17 cellular contexts compared by ENCODE assay signal in the genomic region with DNA sequence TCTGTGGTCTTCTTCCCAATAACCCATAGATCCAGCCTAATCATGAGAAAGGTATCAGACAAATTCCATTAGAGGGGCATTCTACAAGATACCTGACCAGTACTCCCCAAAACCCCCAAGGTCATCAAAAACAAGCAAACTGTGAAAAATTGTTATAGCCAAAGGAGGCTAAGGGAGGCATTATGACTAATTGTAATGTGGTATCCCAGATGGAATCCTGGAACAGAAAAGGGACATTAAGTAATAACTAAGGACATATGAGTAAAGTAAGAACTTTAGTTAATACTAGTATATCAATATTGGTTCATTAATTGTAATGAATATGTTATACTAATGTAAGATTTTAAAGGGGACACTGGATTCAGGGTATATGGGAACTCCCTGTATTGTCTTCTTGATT. TPM values are rescaled to one million over a fixed set of nuclear protein-coding genes. Genes with fewer than 3 reads are reported as not detected.
DNase-seq lines count a peak whose midpoint lies in the region; ATAC-seq, FAIRE-seq and TF ChIP-seq lines count a peak whose summit lies in the region.
"Had no signal": no experiment of that assay in that cellular context is flagged by ENCODE, and none has a peak within 500 bp of the region (broad histone marks: within the 10 kb centered on the region; RNA-seq: fewer than 3 reads in every experiment).

No MANE protein-coding gene starts in this region.

- H3K27ac ChIP-seq in PC-3 (ENCODE audit: low read length) = peak overlapping the region; percentile 73
- H3K27ac ChIP-seq in mammary epithelial cell (ENCODE audit: insufficient read depth, low read depth, low read length) = no peak overlapping the region
- no peak overlapping the region for H3K27ac ChIP-seq in keratinocyte (ENCODE audit: control insufficient read depth, insufficient read depth, low read length)
- peak overlapping the region; percentile 84 for H3K27ac ChIP-seq in suprapubic skin
- H3K27ac ChIP-seq: C4-2B had no signal

- CTCF ChIA-PET in PC-3 (lab: Charles Lee) (no interaction called here), mammary epithelial cell (lab: Charles Lee; ENCODE audit: low non-redundant PET) (no interaction called here)

- DNase-seq in PC-3 (no peak), mammary epithelial cell (no peak), keratinocyte (ENCODE audit: low read depth, low spot score) (no peak), suprapubic skin (ENCODE audit: low spot score in 2 of 2) (no peak), left ventricle myocardium superior (no peak), RCC 7860 (ENCODE audit: low spot score) (no peak), midbrain (lab: John Stamatoyannopoulos, UW) (no peak)
- DNase-seq: AML-193; CD4-positive, alpha-beta T cell; DMS79 treated with DMSO at 0.1 percent for 48 hours; GF-D8; GOT3; H9 had no signal

- H4K20me1 ChIP-seq in PC-3 (ENCODE audit: low read length) (no peaks in the 10 kb centered on the region), mammary epithelial cell (ENCODE audit: insufficient read depth, low read length) (no peaks in the 10 kb centered on the region), keratinocyte (ENCODE audit: control insufficient read depth, extremely low read depth, insufficient read depth, low read length) (no peaks in the 10 kb centered on the region)

- H3K9ac ChIP-seq in PC-3 (ENCODE audit: low read length) (peak overlapping the region; percentile 19; the same call in 1 of the 2 replicates), mammary epithelial cell (ENCODE audit: insufficient read depth, low read length) (no peak overlapping the region), keratinocyte (ENCODE audit: control insufficient read depth, extremely low read depth, insufficient read depth, low read length) (no peak overlapping the region)

- FAIRE-seq in keratinocyte (lab: Jason Lieb, UNC) = no peak
- no peak for FAIRE-seq in RCC 7860 (lab: Jason Lieb, UNC)
- FAIRE-seq: A204.1, GM12878 had no signal

- no peak overlapping the region for H2AFZ ChIP-seq in PC-3 (ENCODE audit: low read length)
- no peak overlapping the region for H2AFZ ChIP-seq in mammary epithelial cell (ENCODE audit: low read depth, low read length)
- no peak overlapping the region for H2AFZ ChIP-seq in keratinocyte (ENCODE audit: control insufficient read depth, low read length)

- H3K4me1 ChIP-seq in PC-3 (ENCODE audit: insufficient read depth, low read length) = peaks cover 46% of the 10 kb centered on the region
- peaks cover 25% of the 10 kb centered on the region for H3K4me1 ChIP-seq in mammary epithelial cell (ENCODE audit: insufficient read depth, low read length)
- peaks cover 24% of the 10 kb centered on the region for H3K4me1 ChIP-seq in keratinocyte (ENCODE audit: control insufficient read depth, extremely low read depth, insufficient read depth, low read length)
- H3K4me1 ChIP-seq in suprapubic skin = peaks cover 47% of the 10 kb centered on the region

- intact Hi-C loops in PC-3 (cut with micrococcal nuclease) = loop anchor here (1.0 to 5.0 kb wide), 5 partner anchors 20 to 79 kb away; partner anchors contain the start of gene SPTSSB
- intact Hi-C loops in mammary epithelial cell (cut with micrococcal nuclease) = loop anchor here (2.0 to 5.0 kb wide), 2 partner anchors 20 to 56 kb away; partner anchors contain the start of gene SPTSSB
- intact Hi-C loops in left ventricle myocardium superior (cut with micrococcal nuclease) = no loop called here

- BruUV-seq in PC-3 (replicated peaks; lab: Mats Ljungman, UMichigan) (TSS peak; percentile 23), mammary epithelial cell (replicated peaks; lab: Mats Ljungman, UMichigan) (no TSS peak)

- H3K9me3 ChIP-seq in PC-3 (ENCODE audit: low read length) = no peaks in the 10 kb centered on the region
- no peaks in the 10 kb centered on the region for H3K9me3 ChIP-seq in mammary epithelial cell (replicated peaks; ENCODE audit: insufficient read depth, low read length)
- H3K9me3 ChIP-seq in keratinocyte (ENCODE audit: control insufficient read depth, low read depth, low read length) = no peaks in the 10 kb centered on the region
- H3K9me3 ChIP-seq in suprapubic skin = no peaks in the 10 kb centered on the region

- peak overlapping the region; percentile 48 for H3K4me2 ChIP-seq in PC-3 (ENCODE audit: low read length)
- peak overlapping the region; percentile 9 for H3K4me2 ChIP-seq in mammary epithelial cell (ENCODE audit: insufficient read depth, low read depth, low read length)
- peak overlapping the region; percentile 26 for H3K4me2 ChIP-seq in keratinocyte (ENCODE audit: control insufficient read depth, extremely low read depth, insufficient read depth, low read depth, low read length)

- ATAC-seq in PC-3 (no peak), left ventricle myocardium superior (no peak)
- ATAC-seq: GM12878 had no signal

- H3K4me3 ChIP-seq in PC-3 (ENCODE audit: low read length) (no peak overlapping the region), mammary epithelial cell (replicated peaks in 1 of 3; ENCODE audit: insufficient read depth in 1 of 3, low read depth in 2 of 3, low read length in 3 of 3) (no peak overlapping the region), keratinocyte (ENCODE audit: control insufficient read depth in 2 of 3, extremely low read depth in 1 of 3, insufficient read depth in 2 of 3, low read depth in 1 of 3, low read length in 3 of 3) (no peak overlapping the region), suprapubic skin (no peak overlapping the region)
- H3K4me3 ChIP-seq: GM12878 had no signal

- H3F3A ChIP-seq in PC-3 (ENCODE audit: low read length, unreplicated experiment) = peaks cover 15% of the 10 kb centered on the region

- TF ChIP-seq EP300 in suprapubic skin (IDR thresholded peaks at IDR 0.05) = no peak

- no peak for TF ChIP-seq POLR2A in suprapubic skin (IDR thresholded peaks at IDR 0.05)

- peaks cover 38% of the 10 kb centered on the region for H3K36me3 ChIP-seq in PC-3 (ENCODE audit: low read depth, low read length)
- H3K36me3 ChIP-seq in mammary epithelial cell (ENCODE audit: insufficient read depth, low read length) = no peaks in the 10 kb centered on the region
- no peaks in the 10 kb centered on the region for H3K36me3 ChIP-seq in keratinocyte (ENCODE audit: control insufficient read depth in 2 of 2, extremely low read depth in 1 of 2, insufficient read depth in 2 of 2, low read length in 2 of 2)
- no peaks in the 10 kb centered on the region for H3K36me3 ChIP-seq in suprapubic skin

- H3K9me1 ChIP-seq in keratinocyte (ENCODE audit: control insufficient read depth, extremely low read depth, insufficient read depth, low read length) = no peaks in the 10 kb centered on the region

- no peaks in the 10 kb centered on the region for H3K9me2 ChIP-seq in PC-3 (replicated peaks; ENCODE audit: low read length)

- POLR2A ChIA-PET in PC-3 (lab: Charles Lee; ENCODE audit: unreplicated experiment) = no interaction called here

- H3K27me3 ChIP-seq in PC-3 (ENCODE audit: low read length) = no peaks in the 10 kb centered on the region
- H3K27me3 ChIP-seq in mammary epithelial cell (ENCODE audit: insufficient read depth, low read length) = no peaks in the 10 kb centered on the region
- H3K27me3 ChIP-seq in keratinocyte (ENCODE audit: control insufficient read depth, extremely low read depth, insufficient read depth, low read length) = no peaks in the 10 kb centered on the region
- no peaks in the 10 kb centered on the region for H3K27me3 ChIP-seq in suprapubic skin

- H3K79me2 ChIP-seq in PC-3 (ENCODE audit: low read length) (peaks cover 27% of the 10 kb centered on the region), mammary epithelial cell (ENCODE audit: insufficient read depth, low read length) (no peaks in the 10 kb centered on the region), keratinocyte (ENCODE audit: control insufficient read depth, insufficient read depth, low read length) (no peaks in the 10 kb centered on the region)

- dilution Hi-C loops in mammary epithelial cell (cut with HindIII; ENCODE audit: low sequenced_read_pairs) = no loop called here
- dilution Hi-C loops in keratinocyte (cut with MboI; ENCODE audit: extremely low pct_ligation_motif_present, low sequenced_read_pairs) = no loop called here

- TF ChIP-seq CTCF in PC-3 (conservative IDR thresholded peaks at IDR 0.05; ENCODE audit: low read depth, low read length) (no peak), mammary epithelial cell (conservative IDR thresholded peaks at IDR 0.05 in 1 of 2, IDR thresholded peaks at IDR 0.05 in 1 of 2; ENCODE audit: extremely low read depth in 1 of 2, insufficient read depth in 1 of 2, low read depth in 1 of 2, low read length in 2 of 2) (no peak), keratinocyte (optimal IDR thresholded peaks at IDR 0.05 in 1 of 3, IDR thresholded peaks at IDR 0.05 in 1 of 3, conservative IDR thresholded peaks at IDR 0.05 in 1 of 3; ENCODE audit: extremely low read depth in 1 of 3, insufficient read depth in 2 of 3, low read length in 3 of 3) (no peak), suprapubic skin (IDR thresholded peaks at IDR 0.05) (no peak)

- in situ Hi-C loops in mammary epithelial cell (cut with MboI; ENCODE audit: low sequenced_read_pairs in 2 of 2) = no loop called here

RNA-seq across cellular contexts. Expression of gene SPTSSB, which starts 20.4 kb away (rescaled TPM):
- total RNA-seq in PC-3 (2014; rRNA removed) = 78.0 and 144 TPM in 2 replicates
- total RNA-seq in mammary epithelial cell = under 1 TPM in 1 of 2 donors, not detected in 1; 0.17 TPM
- polyA plus RNA-seq in mammary epithelial cell = 0.44 TPM
- not detected for polyA minus RNA-seq in mammary epithelial cell
- 0.25 to 2.6 TPM (median 2.3 TPM) in 3 replicates for polyA plus RNA-seq in keratinocyte
- polyA plus RNA-seq in keratinocyte (2011; ENCODE audit: low read depth) = 3.5 TPM
- polyA plus RNA-seq in keratinocyte (2011; cell fraction: cytosol; rRNA removed) = 0.38 and 0.67 TPM in 2 replicates
- 0.39 and 14.0 TPM in 2 replicates for polyA plus RNA-seq in keratinocyte (2011; cell fraction: nucleus; rRNA removed)
- polyA plus RNA-seq in keratinocyte (2012; ENCODE audit: low replicate concordance) = 0.58 and 16.0 TPM in 2 replicates
- 0.36 to 1.3 TPM in 2 of 3 replicates, not detected in the other for polyA minus RNA-seq in keratinocyte
- polyA minus RNA-seq in keratinocyte (2011; cell fraction: cytosol; rRNA and poly(A)+ RNA removed) = not detected
- polyA minus RNA-seq in keratinocyte (2011; cell fraction: nucleus; rRNA and poly(A)+ RNA removed) = 0.78 and 0.84 TPM in 2 replicates
- total RNA-seq in suprapubic skin = 100 to 1,000 TPM in 1 of 4 donors, 10 to 100 TPM in 3; 46.1 to 140 (median 56.0) TPM
- 0.20 TPM for total RNA-seq in left ventricle myocardium superior
- polyA plus RNA-seq: BJ had no signal

Comparison
In these comparisons a context has a peak if more than half of its experiments do, and no peak if none do; other contexts are left out.
1. H3K27ac ChIP-seq: peak in PC-3 (single experiment) and suprapubic skin (single experiment); none in mammary epithelial cell (single experiment) and keratinocyte (single experiment).
2. RNA of gene SPTSSB, which starts 20.4 kb away (total RNA-seq): 78.0 to 144 TPM in PC-3 and 46.1 to 140 TPM in suprapubic skin; 0.17 TPM in mammary epithelial cell and 0.20 TPM in left ventricle myocardium superior (single experiment); every median in the first group is over 10 times any median in the second.
3. Peak in every context shown above with its lines, with median percentiles within 50 percentile points of each other: H3K4me2 ChIP-seq.